9 cellular contexts compared by ENCODE assay signal in genomic region chr15:74196175-74196574, GRCh38. TPM values are rescaled to one million over a fixed set of nuclear protein-coding genes. Genes with fewer than 3 reads are reported as not detected.
DNase-seq lines count a peak whose midpoint lies in the region; ATAC-seq, FAIRE-seq and TF ChIP-seq lines count a peak whose summit lies in the region.
"Had no signal": no experiment of that assay in that cellular context is flagged by ENCODE, and none has a peak within 500 bp of the region (broad histone marks: within the 10 kb centered on the region; RNA-seq: fewer than 3 reads in every experiment).

No MANE protein-coding gene starts in this region.

- CTCF ChIA-PET in A673 (lab: Charles Lee) = interaction anchor here (1.0 kb wide), 1 partner anchor 73 kb away, joined by 3 read pairs; no protein-coding TSS in a partner anchor

- peak overlapping the region; percentile 15 for H3K9ac ChIP-seq in astrocyte (ENCODE audit: low read length)

- peak overlapping the region; percentile 62 for H3K4me2 ChIP-seq in astrocyte (ENCODE audit: low read length)

- POLR2A ChIA-PET in A673 (lab: Charles Lee; ENCODE audit: low non-redundant PET) = no interaction called here

- no peaks in the 10 kb centered on the region for H3K9me3 Mint-ChIP-seq in astrocyte (ENCODE audit: unreplicated experiment)
- H3K9me3 Mint-ChIP-seq: CD4-positive, alpha-beta T cell had no signal

- H3K4me1 Mint-ChIP-seq in astrocyte (ENCODE audit: low read depth, unreplicated experiment) = peaks cover 28% of the 10 kb centered on the region

- no TSS peak for BruUV-seq in A673 (replicated peaks; lab: Mats Ljungman, UMichigan)

- peak; percentile 41 for FAIRE-seq in astrocyte (lab: Jason Lieb, UNC)

- H4K20me1 ChIP-seq in astrocyte (ENCODE audit: insufficient read depth, low read length) = no peaks in the 10 kb centered on the region

- no peak for TF ChIP-seq CTCF in A673 (conservative IDR thresholded peaks at IDR 0.05; ENCODE audit: low read depth, low read length)
- TF ChIP-seq CTCF in astrocyte (IDR thresholded peaks at IDR 0.05; ENCODE audit: insufficient read depth, low read depth, low read length) = no peak

- H3K4me3 ChIP-seq in A673 (ENCODE audit: low read depth, low read length, poor library complexity, severe bottlenecking) (no peak overlapping the region), astrocyte (ENCODE audit: insufficient read depth, low read depth, low read length) (no peak overlapping the region)

- H3K27ac Mint-ChIP-seq in astrocyte (ENCODE audit: unreplicated experiment) = peak overlapping the region; percentile 62
- H3K27ac Mint-ChIP-seq: CD4-positive, alpha-beta T cell had no signal

- intact Hi-C loops in A673 (cut with micrococcal nuclease; ENCODE audit: unreplicated experiment) = no loop called here

- DNase-seq in A673 (ENCODE audit: low spot score) (peak; percentile 90), HS-5 (ENCODE audit: low read depth) (peak; percentile 78), astrocyte (ENCODE audit: low read depth) (peak; percentile 99), kidney glomerular epithelial cell (lab: John Stamatoyannopoulos, UW) (peak; percentile 76), NCI-H2171 treated with DMSO at 0.1 percent for 48 hours (lab: John Stamatoyannopoulos, UW) (no peak), NCI-H526 (lab: John Stamatoyannopoulos, UW) (no peak)
- DNase-seq in activated T-cell treated with anti-CD3 and anti-CD28 coated beads, Interleukin-2, amount 50 U/mL, for 48 hours = no peak
- DNase-seq: CD4-positive, alpha-beta T cell had no signal

- ATAC-seq in HG02884 (IDR thresholded peaks at IDR 0.05; ENCODE audit: unreplicated experiment) = no peak

- H3K9me3 ChIP-seq in A673 (ENCODE audit: low read depth, low read length, poor library complexity, severe bottlenecking) = no peaks in the 10 kb centered on the region
- H3K9me3 ChIP-seq in astrocyte (ENCODE audit: insufficient read depth, low read depth, low read length) = no peaks in the 10 kb centered on the region

- H3K27ac ChIP-seq in A673 (ENCODE audit: low read depth, low read length, poor library complexity, severe bottlenecking) (no peak overlapping the region), astrocyte (ENCODE audit: low read depth, low read length) (peak overlapping the region; percentile 53)

- H3K4me1 ChIP-seq in A673 (ENCODE audit: insufficient read depth, low read length, poor library complexity, severe bottlenecking) (peaks cover 31% of the 10 kb centered on the region), astrocyte (ENCODE audit: insufficient read depth, low read length) (peaks cover 54% of the 10 kb centered on the region)

- H3K4me3 Mint-ChIP-seq in astrocyte (ENCODE audit: unreplicated experiment) = no peak overlapping the region
- H3K4me3 Mint-ChIP-seq: CD4-positive, alpha-beta T cell had no signal

- H2AFZ ChIP-seq in astrocyte (ENCODE audit: low read depth, low read length) = no peak overlapping the region

- peaks cover 5% of the 10 kb centered on the region for H3K36me3 Mint-ChIP-seq in astrocyte (ENCODE audit: low read depth, unreplicated experiment)

- H3K36me3 ChIP-seq in A673 (ENCODE audit: insufficient read depth, low read length, poor library complexity, severe bottlenecking) (no peaks in the 10 kb centered on the region), astrocyte (ENCODE audit: insufficient read depth, low read length) (no peaks in the 10 kb centered on the region)

- no peaks in the 10 kb centered on the region for H3K27me3 ChIP-seq in A673 (replicated peaks; ENCODE audit: insufficient read depth, low read depth, low read length, poor library complexity)
- no peaks in the 10 kb centered on the region for H3K27me3 ChIP-seq in astrocyte (ENCODE audit: insufficient read depth, low read length)

- peaks cover 11% of the 10 kb centered on the region for H3K27me3 Mint-ChIP-seq in astrocyte (ENCODE audit: low read depth, unreplicated experiment)

- no peaks in the 10 kb centered on the region for H3K79me2 ChIP-seq in astrocyte (ENCODE audit: insufficient read depth, low read length)

RNA-seq across cellular contexts. Expression of gene STRA6, which starts 6.4 kb away (rescaled TPM):
- 0.84 and 1.5 TPM in 2 replicates for total RNA-seq in A673 (2021)
- total RNA-seq in astrocyte = 7.2 and 13.7 TPM in 2 replicates
- total RNA-seq: CD4-positive, alpha-beta T cell had no signal

RNA-seq across cellular contexts. Expression of gene ISLR, which starts 22.7 kb away (rescaled TPM):
- total RNA-seq in A673 (2021) = 0.41 and 0.74 TPM in 2 replicates
- total RNA-seq in astrocyte = 1.6 and 3.6 TPM in 2 replicates
- total RNA-seq: CD4-positive, alpha-beta T cell had no signal

RNA-seq across cellular contexts. Expression of gene CCDC33, which starts 40.0 kb away (rescaled TPM):
- not detected in 2 replicates for total RNA-seq in A673 (2021)
- total RNA-seq in astrocyte = 0.41 and 0.96 TPM in 2 replicates
- total RNA-seq: CD4-positive, alpha-beta T cell had no signal

Comparison
In these comparisons a context has a peak if more than half of its experiments do, and no peak if none do; other contexts are left out.
1. DNase-seq: peak in A673 (single experiment), HS-5 (single experiment), astrocyte (single experiment) and kidney glomerular epithelial cell (single experiment); none in NCI-H2171 treated with DMSO at 0.1 percent for 48 hours (single experiment), NCI-H526 (0 of 2) and activated T-cell treated with anti-CD3 and anti-CD28 coated beads, Interleukin-2, amount 50 U/mL, for 48 hours (0 of 2).